11 cellular contexts compared by ENCODE assay signal in genomic region chr3:187870360-187871203, GRCh38.
DNase-seq lines count a peak whose midpoint lies in the region; ATAC-seq, FAIRE-seq and TF ChIP-seq lines count a peak whose summit lies in the region.
"Had no signal": no experiment of that assay in that cellular context is flagged by ENCODE, and none has a peak within 500 bp of the region (broad histone marks: within the 10 kb centered on the region; RNA-seq: fewer than 3 reads in every experiment).

No MANE protein-coding gene starts in this region.

- H3K9me3 ChIP-seq in smooth muscle cell (replicated peaks; ENCODE audit: low read depth) = no peaks in the 10 kb centered on the region

- no peaks in the 10 kb centered on the region for H3K27me3 Mint-ChIP-seq in stimulated activated naive CD8-positive, alpha-beta T cell treated with anti-CD3 and anti-CD28 coated beads, Interleukin-15, Interleukin-2, amounts not matched to agents 100 ng/mL and 50 ng/mL, for 24 hours

- 91% methylated on average over 5 of the region's 5 CpGs for WGBS in smooth muscle cell (ENCODE audit: low lambda C conversion rate)

- peak overlapping the region; percentile 72 for H3K27ac Mint-ChIP-seq in stimulated activated naive CD8-positive, alpha-beta T cell treated with anti-CD3 and anti-CD28 coated beads, Interleukin-15, Interleukin-2, amounts not matched to agents 100 ng/mL and 50 ng/mL, for 24 hours

- H3K27ac ChIP-seq in smooth muscle cell (ENCODE audit: low read depth) = no peak overlapping the region

- H3K36me3 Mint-ChIP-seq in stimulated activated naive CD8-positive, alpha-beta T cell treated with anti-CD3 and anti-CD28 coated beads, Interleukin-15, Interleukin-2, amounts not matched to agents 100 ng/mL and 50 ng/mL, for 24 hours (ENCODE audit: low read depth) = no peaks in the 10 kb centered on the region

- peaks cover 32% of the 10 kb centered on the region for H3K4me1 Mint-ChIP-seq in stimulated activated naive CD8-positive, alpha-beta T cell treated with anti-CD3 and anti-CD28 coated beads, Interleukin-15, Interleukin-2, amounts not matched to agents 100 ng/mL and 50 ng/mL, for 24 hours (ENCODE audit: low read depth)

- H3K9ac ChIP-seq in smooth muscle cell (ENCODE audit: low read depth) = no peak overlapping the region

- H3K79me2 ChIP-seq in smooth muscle cell (ENCODE audit: low read depth) = no peaks in the 10 kb centered on the region

- no peaks in the 10 kb centered on the region for H4K20me1 ChIP-seq in smooth muscle cell (ENCODE audit: low read depth)

- peak; percentile 93 for FAIRE-seq in RCC 7860 (lab: Jason Lieb, UNC)
- FAIRE-seq: colon, keratinocyte had no signal

- TF ChIP-seq CTCF in smooth muscle cell (IDR thresholded peaks at IDR 0.05; ENCODE audit: borderline replicate concordance, insufficient read depth, poor library complexity, severe bottlenecking) = no peak

- H3K9me3 Mint-ChIP-seq in stimulated activated naive CD8-positive, alpha-beta T cell treated with anti-CD3 and anti-CD28 coated beads, Interleukin-15, Interleukin-2, amounts not matched to agents 100 ng/mL and 50 ng/mL, for 24 hours = no peaks in the 10 kb centered on the region

- DNase-seq in stimulated activated CD4-positive, alpha-beta T cell treated with anti-CD3 and anti-CD28 coated beads, Interleukin-12 subunit alpha, Interleukin-12 subunit beta, amount 100 ng/mL, for 24 hours (ENCODE audit: low read depth in 2 of 2) = peak; percentile 5 to 11
- DNase-seq in stimulated activated CD4-positive, alpha-beta T cell treated with anti-CD3 and anti-CD28 coated beads, Interleukin-4, amount 100 ng/mL, for 1 hour = no peak
- DNase-seq in RCC 7860 (ENCODE audit: low spot score) = no peak
- no peak for DNase-seq in smooth muscle cell (lab: John Stamatoyannopoulos, UW; ENCODE audit: unreplicated experiment)
- DNase-seq in superior temporal gyrus (ENCODE audit: extremely low spot score) = no peak
- DNase-seq in DMS79 treated with DMSO at 0.1 percent for 48 hours (lab: John Stamatoyannopoulos, UW) = no peak
- DNase-seq: RPMI8226 had no signal

- H3K4me1 ChIP-seq in smooth muscle cell (ENCODE audit: low read depth) = no peaks in the 10 kb centered on the region

- H3K27me3 ChIP-seq in smooth muscle cell (ENCODE audit: low read depth) = no peaks in the 10 kb centered on the region

- H3F3A ChIP-seq in smooth muscle cell (ENCODE audit: low read depth) = no peaks in the 10 kb centered on the region

- no peaks in the 10 kb centered on the region for H3K36me3 ChIP-seq in smooth muscle cell (ENCODE audit: low read depth)

- H3K4me3 Mint-ChIP-seq in stimulated activated naive CD8-positive, alpha-beta T cell treated with anti-CD3 and anti-CD28 coated beads, Interleukin-15, Interleukin-2, amounts not matched to agents 100 ng/mL and 50 ng/mL, for 24 hours = no peak overlapping the region

- no peak overlapping the region for H2AFZ ChIP-seq in smooth muscle cell (ENCODE audit: low read depth)

- peak; percentile 72 for ATAC-seq in HG02870 (IDR thresholded peaks at IDR 0.05; ENCODE audit: unreplicated experiment)

- H3K4me2 ChIP-seq in smooth muscle cell = no peak overlapping the region

- no peak overlapping the region for H3K4me3 ChIP-seq in smooth muscle cell

Comparison
In these comparisons a context has a peak if more than half of its experiments do, and no peak if none do; other contexts are left out.
1. DNase-seq: peak in stimulated activated CD4-positive, alpha-beta T cell treated with anti-CD3 and anti-CD28 coated beads, Interleukin-12 subunit alpha, Interleukin-12 subunit beta, amount 100 ng/mL, for 24 hours (2 of 2); none in stimulated activated CD4-positive, alpha-beta T cell treated with anti-CD3 and anti-CD28 coated beads, Interleukin-4, amount 100 ng/mL, for 1 hour (single experiment), RCC 7860 (single experiment), smooth muscle cell (single experiment), superior temporal gyrus (single experiment) and DMS79 treated with DMSO at 0.1 percent for 48 hours (single experiment).